ENCODE assay signal across 1 cellular context in genomic region chr10:119737827-119738226, GRCh38.
TF ChIP-seq lines count a peak whose summit lies in the region.

No MANE protein-coding gene starts in this region.

TF ChIP-seq in H1, 55 proteins besides CTCF, POLR2A, EP300 and RAD21:
- peak; percentile 88 for TF ChIP-seq JUND (IDR thresholded peaks at IDR 0.05; ENCODE audit: low read length)
- TF ChIP-seq CBX5 (IDR thresholded peaks at IDR 0.05; ENCODE audit: low read depth, low read length): no peak
- TF ChIP-seq YY1 (IDR thresholded peaks at IDR 0.05; ENCODE audit: low read depth, low read length): peak; percentile 49; the same call in 1 of the 2 replicates
